Comparison of ENCODE assay signal across 38 cellular contexts in the genomic region with DNA sequence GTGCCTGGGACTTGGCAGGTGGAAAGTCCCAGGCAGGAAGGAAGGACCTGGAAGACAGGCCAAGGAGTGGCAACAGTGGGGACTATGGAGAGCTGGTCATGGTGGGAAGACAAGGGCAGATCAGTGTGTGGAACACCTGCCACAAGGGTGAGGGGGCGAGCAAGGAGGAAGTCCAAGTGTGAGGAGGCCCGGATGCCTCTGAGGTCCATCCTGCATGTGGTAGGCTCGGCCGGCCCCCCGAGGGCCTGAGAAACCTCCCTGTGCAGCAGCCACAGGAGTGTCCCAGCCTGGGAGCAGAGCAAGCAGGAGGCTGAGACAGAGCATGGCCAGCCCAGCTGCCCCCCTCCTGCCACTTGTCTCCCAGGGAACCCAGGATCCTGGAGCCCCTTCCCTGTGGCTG. TPM values are rescaled to one million over a fixed set of nuclear protein-coding genes. Genes with fewer than 3 reads are reported as not detected.
"Had no signal": no experiment of that assay in that cellular context is flagged by ENCODE, and none has a peak within 500 bp of the region (broad histone marks: within the 10 kb centered on the region; RNA-seq: fewer than 3 reads in every experiment).

No MANE protein-coding gene starts in this region.

- H3K27me3 Mint-ChIP-seq: activated naive CD8-positive, alpha-beta T cell treated with anti-CD3 and anti-CD28 coated beads, Interleukin-2, amount 10 ng/mL, durations not matched to agents 7 days and 5 days had no signal

- H3K27me3 ChIP-seq: ascending aorta, cardiac muscle cell had no signal

- H3K9me3 ChIP-seq: ascending aorta had no signal

- H3K36me3 ChIP-seq: ascending aorta, cardiac muscle cell had no signal

- H3K9me3 Mint-ChIP-seq: activated B cell treated with CpG ODN at 0.5 μM for 24 hours; activated CD4-positive, alpha-beta memory T cell treated with anti-CD3 and anti-CD28 coated beads for 36 hours; activated CD4-positive, alpha-beta T cell treated with anti-CD3 and anti-CD28 coated beads, Interleukin-2, amount 10 ng/mL, durations not matched to agents 24 days and 14 days; activated CD8-positive, alpha-beta T cell treated with anti-CD3 and anti-CD28 coated beads for 36 hours; activated naive CD4-positive, alpha-beta T cell treated with anti-CD3 and anti-CD28 coated beads, Interleukin-2, amount 10 ng/mL, durations not matched to agents 7 days and 5 days; activated naive CD4-positive, alpha-beta T cell treated with anti-CD3 and anti-CD28 coated beads, Interleukin-2, amount 50 U/mL, for 24 hours; activated naive CD8-positive, alpha-beta T cell treated with anti-CD3 and anti-CD28 coated beads, Interleukin-2, amount 10 ng/mL, durations not matched to agents 7 days and 5 days; activated naive CD8-positive, alpha-beta T cell treated with anti-CD3 and anti-CD28 coated beads, Interleukin-2, amount 50 U/mL, for 24 hours; activated T-cell treated with anti-CD3 and anti-CD28 coated beads, Interleukin-2, amount 50 U/mL, for 4 hours; activated T-cell treated with anti-CD3 and anti-CD28 coated beads, Interleukin-2, amount 50 U/mL, for 72 hours; activated T-helper 1 cell treated with anti-CD3 and anti-CD28 coated beads, Interleukin-12 subunit alpha, Interleukin-12 subunit beta, Interleukin-2, Interleukin-4 antibody, amounts not matched to agents 30 ng/mL and 10 ng/mL and 1 ng/mL, durations not matched to agents 14 hours and 24 hours and 36 hours; activated T-helper 2 cell treated with anti-CD3 and anti-CD28 coated beads, Interferon-gamma antibody, Interleukin-2, Interleukin-4, amounts not matched to agents 10 μg/mL and 5 μg/mL and 100 μg/mL, durations not matched to agents 14 hours and 24 hours and 36 hours; central memory CD8-positive, alpha-beta T cell; T-helper 1 cell treated with Interleukin-12 subunit alpha and Interleukin-12 subunit beta and Interleukin-4 antibody, amounts not matched to agents 30 μg/mL and 1 μg/mL, for 36 hours; T-helper 2 cell treated with Interferon-gamma antibody and Interleukin-4, amounts not matched to agents 5 μg/mL and 100 μg/mL, for 36 hours had no signal

- H3K27ac ChIP-seq: ascending aorta, cardiac muscle cell, VCaP had no signal

- H3K36me3 Mint-ChIP-seq: activated CD4-positive, alpha-beta memory T cell treated with anti-CD3 and anti-CD28 coated beads for 36 hours; activated naive CD4-positive, alpha-beta T cell treated with anti-CD3 and anti-CD28 coated beads, Interleukin-2, amount 10 ng/mL, durations not matched to agents 7 days and 5 days; activated naive CD4-positive, alpha-beta T cell treated with anti-CD3 and anti-CD28 coated beads, Interleukin-2, amount 50 U/mL, for 24 hours; activated naive CD8-positive, alpha-beta T cell; activated naive CD8-positive, alpha-beta T cell treated with anti-CD3 and anti-CD28 coated beads, Interleukin-2, amount 10 ng/mL, durations not matched to agents 7 days and 5 days; brain had no signal

- H3K27ac Mint-ChIP-seq: activated B cell treated with CpG ODN at 0.5 μM for 24 hours; activated CD4-positive, alpha-beta memory T cell treated with anti-CD3 and anti-CD28 coated beads for 36 hours; activated CD4-positive, alpha-beta T cell treated with anti-CD3 and anti-CD28 coated beads, Interleukin-2, amount 10 ng/mL, durations not matched to agents 24 days and 14 days; activated CD8-positive, alpha-beta T cell treated with anti-CD3 and anti-CD28 coated beads for 36 hours; activated naive CD4-positive, alpha-beta T cell treated with anti-CD3 and anti-CD28 coated beads, Interleukin-2, amount 10 ng/mL, durations not matched to agents 7 days and 5 days; activated naive CD4-positive, alpha-beta T cell treated with anti-CD3 and anti-CD28 coated beads, Interleukin-2, amount 50 U/mL, for 24 hours; activated naive CD8-positive, alpha-beta T cell; activated naive CD8-positive, alpha-beta T cell treated with anti-CD3 and anti-CD28 coated beads, Interleukin-2, amount 10 ng/mL, durations not matched to agents 7 days and 5 days; activated naive CD8-positive, alpha-beta T cell treated with anti-CD3 and anti-CD28 coated beads, Interleukin-2, amount 50 U/mL, for 24 hours; activated T-cell treated with anti-CD3 and anti-CD28 coated beads, Interleukin-2, amount 50 U/mL, for 72 hours; activated T-helper 1 cell treated with anti-CD3 and anti-CD28 coated beads, Interleukin-12 subunit alpha, Interleukin-12 subunit beta, Interleukin-2, Interleukin-4 antibody, amounts not matched to agents 30 ng/mL and 10 ng/mL and 1 ng/mL, durations not matched to agents 14 hours and 24 hours and 36 hours; activated T-helper 2 cell treated with anti-CD3 and anti-CD28 coated beads, Interferon-gamma antibody, Interleukin-2, Interleukin-4, amounts not matched to agents 10 μg/mL and 5 μg/mL and 100 μg/mL, durations not matched to agents 14 hours and 24 hours and 36 hours; brain; T-helper 1 cell treated with Interleukin-12 subunit alpha and Interleukin-12 subunit beta and Interleukin-4 antibody, amounts not matched to agents 30 μg/mL and 1 μg/mL, for 36 hours; T-helper 2 cell treated with Interferon-gamma antibody and Interleukin-4, amounts not matched to agents 5 μg/mL and 100 μg/mL, for 36 hours had no signal

- H3K4me3 Mint-ChIP-seq: activated B cell treated with CpG ODN at 0.5 μM for 24 hours; activated CD4-positive, alpha-beta memory T cell treated with anti-CD3 and anti-CD28 coated beads for 36 hours; activated CD4-positive, alpha-beta T cell treated with anti-CD3 and anti-CD28 coated beads, Interleukin-2, amount 10 ng/mL, durations not matched to agents 24 days and 14 days; activated CD8-positive, alpha-beta T cell treated with anti-CD3 and anti-CD28 coated beads for 36 hours; activated naive CD4-positive, alpha-beta T cell treated with anti-CD3 and anti-CD28 coated beads, Interleukin-2, amount 10 ng/mL, durations not matched to agents 7 days and 5 days; activated naive CD4-positive, alpha-beta T cell treated with anti-CD3 and anti-CD28 coated beads, Interleukin-2, amount 50 U/mL, for 24 hours; activated naive CD8-positive, alpha-beta T cell; activated naive CD8-positive, alpha-beta T cell treated with anti-CD3 and anti-CD28 coated beads, Interleukin-2, amount 10 ng/mL, durations not matched to agents 7 days and 5 days; activated naive CD8-positive, alpha-beta T cell treated with anti-CD3 and anti-CD28 coated beads, Interleukin-2, amount 50 U/mL, for 24 hours; activated T-cell treated with anti-CD3 and anti-CD28 coated beads, Interleukin-2, amount 50 U/mL, for 4 hours; activated T-cell treated with anti-CD3 and anti-CD28 coated beads, Interleukin-2, amount 50 U/mL, for 72 hours; activated T-helper 1 cell treated with anti-CD3 and anti-CD28 coated beads, Interleukin-12 subunit alpha, Interleukin-12 subunit beta, Interleukin-2, Interleukin-4 antibody, amounts not matched to agents 30 ng/mL and 10 ng/mL and 1 ng/mL, durations not matched to agents 14 hours and 24 hours and 36 hours; brain; central memory CD8-positive, alpha-beta T cell; T-helper 1 cell treated with Interleukin-12 subunit alpha and Interleukin-12 subunit beta and Interleukin-4 antibody, amounts not matched to agents 30 μg/mL and 1 μg/mL, for 36 hours; T-helper 2 cell treated with Interferon-gamma antibody and Interleukin-4, amounts not matched to agents 5 μg/mL and 100 μg/mL, for 36 hours had no signal

- H3K4me1 Mint-ChIP-seq: activated B cell treated with CpG ODN at 0.5 μM for 24 hours; activated CD4-positive, alpha-beta T cell treated with anti-CD3 and anti-CD28 coated beads, Interleukin-2, amount 10 ng/mL, durations not matched to agents 24 days and 14 days; activated naive CD4-positive, alpha-beta T cell treated with anti-CD3 and anti-CD28 coated beads, Interleukin-2, amount 10 ng/mL, durations not matched to agents 7 days and 5 days; activated naive CD4-positive, alpha-beta T cell treated with anti-CD3 and anti-CD28 coated beads, Interleukin-2, amount 50 U/mL, for 24 hours; activated naive CD8-positive, alpha-beta T cell treated with anti-CD3 and anti-CD28 coated beads, Interleukin-2, amount 10 ng/mL, durations not matched to agents 7 days and 5 days; activated naive CD8-positive, alpha-beta T cell treated with anti-CD3 and anti-CD28 coated beads, Interleukin-2, amount 50 U/mL, for 24 hours; central memory CD8-positive, alpha-beta T cell had no signal

- DNase-seq: activated B cell treated with CpG ODN at 0.5 μM for 24 hours; activated CD4-positive, alpha-beta memory T cell treated with anti-CD3 and anti-CD28 coated beads for 36 hours; activated CD4-positive, alpha-beta T cell treated with anti-CD3 and anti-CD28 coated beads for 4 hours; activated CD4-positive, alpha-beta T cell treated with anti-CD3 and anti-CD28 coated beads, Interleukin-2, amount 10 ng/mL, durations not matched to agents 24 days and 14 days; activated CD4-positive, alpha-beta T cell treated with anti-CD3 and anti-CD28 coated beads, Interleukin-2, amount 50 U/mL, for 1 hour; activated CD4-positive, alpha-beta T cell treated with anti-CD3 and anti-CD28 coated beads, Interleukin-2, amount 50 U/mL, for 4 hours; activated CD4-positive, CD25-positive, alpha-beta regulatory T cell treated with anti-CD3 and anti-CD28 coated beads, Interleukin-2, amount 50 U/mL, for 72 hours; activated CD8-positive, alpha-beta memory T cell treated with anti-CD3 and anti-CD28 coated beads, Interleukin-2, amount 50 U/mL, for 4 hours; activated CD8-positive, alpha-beta T cell treated with anti-CD3 and anti-CD28 coated beads for 36 hours; activated effector memory CD4-positive, alpha-beta T cell treated with Interleukin-2 at 50 U/mL for 16 hours; activated gamma-delta T cell; activated naive CD4-positive, alpha-beta T cell treated with anti-CD3 and anti-CD28 coated beads, Interleukin-2, amount 10 ng/mL, durations not matched to agents 7 days and 5 days; activated naive CD4-positive, alpha-beta T cell treated with Interleukin-2 at 50 U/mL for 16 hours; activated naive CD8-positive, alpha-beta T cell treated with anti-CD3 and anti-CD28 coated beads, Interleukin-2, amount 10 ng/mL, durations not matched to agents 7 days and 5 days; activated naive CD8-positive, alpha-beta T cell treated with anti-CD3 and anti-CD28 coated beads, Interleukin-2, amount 50 U/mL, for 24 hours; activated T-cell treated with anti-CD3 and anti-CD28 coated beads for 4 hours; activated T-cell treated with anti-CD3 and anti-CD28 coated beads, Interleukin-2, amount 50 U/mL, for 1 hour; activated T-cell treated with anti-CD3 and anti-CD28 coated beads, Interleukin-2, amount 50 U/mL, for 4 hours; activated T-cell treated with anti-CD3 and anti-CD28 coated beads, Interleukin-2, amount 50 U/mL, for 72 hours; amygdala; anterior cingulate cortex; cerebellar nuclear complex; T-helper 1 cell; T-helper 2 cell; T-helper 9 cell had no signal

- ATAC-seq: activated CD8-positive, alpha-beta T cell treated with anti-CD3 and anti-CD28 coated beads for 36 hours; activated naive CD8-positive, alpha-beta T cell treated with anti-CD3 and anti-CD28 coated beads, Interleukin-2, amount 50 U/mL, for 24 hours; activated T-cell treated with anti-CD3 and anti-CD28 coated beads, Interleukin-2, amount 50 U/mL, for 4 hours; activated T-cell treated with anti-CD3 and anti-CD28 coated beads, Interleukin-2, amount 50 U/mL, for 72 hours had no signal

- H3K4me3 ChIP-seq: ascending aorta, cardiac muscle cell had no signal

- H3K4me1 ChIP-seq: ascending aorta had no signal

RNA-seq across cellular contexts. Expression of a gene that starts 40.5 kb away (rescaled TPM):
- total RNA-seq: activated B cell treated with CpG ODN at 0.5 μM for 24 hours; activated CD4-positive, alpha-beta memory T cell treated with anti-CD3 and anti-CD28 coated beads for 36 hours; activated CD4-positive, alpha-beta T cell treated with anti-CD3 and anti-CD28 coated beads, Interleukin-2, amount 10 ng/mL, durations not matched to agents 24 days and 14 days; activated CD8-positive, alpha-beta memory T cell treated with anti-CD3 and anti-CD28 coated beads for 36 hours; activated CD8-positive, alpha-beta T cell treated with anti-CD3 and anti-CD28 coated beads for 36 hours; activated naive CD8-positive, alpha-beta T cell treated with anti-CD3 and anti-CD28 coated beads, Interleukin-2, amount 10 ng/mL, durations not matched to agents 7 days and 5 days; activated T-cell treated with anti-CD3 and anti-CD28 coated beads, Interleukin-2, amount 50 U/mL, for 4 hours; activated T-cell treated with anti-CD3 and anti-CD28 coated beads, Interleukin-2, amount 50 U/mL, for 72 hours; activated T-helper 1 cell treated with anti-CD3 and anti-CD28 coated beads, Interleukin-12 subunit alpha, Interleukin-12 subunit beta, Interleukin-2, Interleukin-4 antibody, amounts not matched to agents 30 ng/mL and 10 ng/mL and 1 ng/mL, durations not matched to agents 14 hours and 24 hours and 36 hours; activated T-helper 2 cell treated with anti-CD3 and anti-CD28 coated beads, Interferon-gamma antibody, Interleukin-2, Interleukin-4, amounts not matched to agents 10 μg/mL and 5 μg/mL and 100 μg/mL, durations not matched to agents 14 hours and 24 hours and 36 hours; ascending aorta; bronchial epithelial cell had no signal
